In genomic region chr7:2809903-2810628, GRCh38 we compare ENCODE assay signal across 23 cellular contexts. TPM values are rescaled to one million over a fixed set of nuclear protein-coding genes. Genes with fewer than 3 reads are reported as not detected.
DNase-seq lines count a peak whose midpoint lies in the region; ATAC-seq, FAIRE-seq and TF ChIP-seq lines count a peak whose summit lies in the region.
"Had no signal": no experiment of that assay in that cellular context is flagged by ENCODE, and none has a peak within 500 bp of the region (broad histone marks: within the 10 kb centered on the region; RNA-seq: fewer than 3 reads in every experiment).

No MANE protein-coding gene starts in this region.

- H3K36me3 ChIP-seq in ACC112 (ENCODE audit: insufficient read depth, low read length) (no peaks in the 10 kb centered on the region), HepG2 (replicated peaks in 1 of 2; ENCODE audit: control insufficient read depth in 1 of 2, insufficient read depth in 2 of 2, low read length in 2 of 2) (0 out of 5 replicates have a peak, but pooled peaks cover 0 to 4% of the 10 kb centered on the region in 2 experiments)
- H3K36me3 ChIP-seq: ascending aorta, colonic mucosa had no signal

- POLR2A ChIA-PET in HepG2 (lab: Yijun Ruan, JAX), result interaction anchor here (1.3 kb wide), 1 partner anchor 8 kb away, joined by 5 read pairs; no protein-coding TSS in a partner anchor

- no peak for FAIRE-seq in HepG2 (lab: Jason Lieb, UNC)

- H3K27me3 ChIP-seq in ACC112 (ENCODE audit: insufficient read depth, low read length) (no peaks in the 10 kb centered on the region), HepG2 (ENCODE audit: control insufficient read depth in 1 of 2, insufficient read depth in 2 of 2, low read length in 2 of 2) (no peaks in the 10 kb centered on the region)
- H3K27me3 ChIP-seq: ascending aorta, colonic mucosa, foreskin keratinocyte had no signal

- no TSS peak for BruUV-seq in HepG2 (replicated peaks; lab: Mats Ljungman, UMichigan)

- H3K9me3 ChIP-seq in HepG2 (ENCODE audit: low read length), result no peaks in the 10 kb centered on the region
- H3K9me3 ChIP-seq: ascending aorta, colonic mucosa, psoas muscle had no signal

- no peak for TF ChIP-seq CTCF in HepG2 (CRISPR knock-in tag; IDR thresholded peaks at IDR 0.05)

- 97% methylated on average over 8 of the region's 8 CpGs for WGBS in HepG2 (ENCODE audit: low lambda C conversion rate)

- ATAC-seq in HepG2 (no peak), GM21576 (IDR thresholded peaks at IDR 0.05; ENCODE audit: unreplicated experiment) (no peak), HG03571 (IDR thresholded peaks at IDR 0.05; ENCODE audit: unreplicated experiment) (no peak)
- ATAC-seq: CD8-positive, alpha-beta T cell; foreskin keratinocyte; T-cell had no signal

- intact Hi-C loops in HepG2 (cut with micrococcal nuclease; ENCODE audit: unreplicated experiment), result no loop called here

- peak overlapping the region; percentile 49 for H3K27ac ChIP-seq in ACC112 (ENCODE audit: low read depth, low read length)
- no peak overlapping the region for H3K27ac ChIP-seq in HepG2 (ENCODE audit: extremely low read length, insufficient read depth, low read length)
- H3K27ac ChIP-seq: colonic mucosa, foreskin keratinocyte had no signal

- H2AFZ ChIP-seq in ACC112 (ENCODE audit: low read length, unreplicated experiment), result no peak overlapping the region
- H2AFZ ChIP-seq in HepG2 (ENCODE audit: low read length), result no peak overlapping the region

- no peak for TF ChIP-seq POLR2A in HepG2 (IDR thresholded peaks at IDR 0.05; ENCODE audit: insufficient read depth in 1 of 2, low read depth in 2 of 2, low read length in 2 of 2)

- CTCF ChIA-PET in HepG2 (lab: Yijun Ruan, JAX; ENCODE audit: low intra/inter-chr PET ratio, low total read pairs), result no interaction called here

- H3K79me2 ChIP-seq in ACC112 (ENCODE audit: control insufficient read depth, insufficient read depth, low read length, unreplicated experiment) (peaks cover 70% of the 10 kb centered on the region), HepG2 (ENCODE audit: insufficient read depth, low read length) (peaks cover 85% of the 10 kb centered on the region)

- TF ChIP-seq RAD21 in HepG2 (CRISPR knock-in tag; IDR thresholded peaks at IDR 0.05), result no peak

- TF ChIP-seq EP300 in HepG2 (IDR thresholded peaks at IDR 0.05; ENCODE audit: low read depth in 2 of 2, low read length in 2 of 2), result no peak
- no peak for TF ChIP-seq EP300 in HepG2 (CRISPR knock-in tag; IDR thresholded peaks at IDR 0.05; ENCODE audit: borderline replicate concordance)

- H3K4me3 ChIP-seq in ACC112 (ENCODE audit: low read depth, low read length) (no peak overlapping the region), HepG2 (replicated peaks in 1 of 3; ENCODE audit: insufficient read depth in 1 of 3, low read depth in 2 of 3, low read length in 3 of 3) (no peak overlapping the region)
- H3K4me3 ChIP-seq: ascending aorta, colonic mucosa, psoas muscle had no signal

- H3K9ac ChIP-seq in HepG2 (ENCODE audit: insufficient read depth, low read depth, low read length), result no peak overlapping the region

- H4K20me1 ChIP-seq in HepG2 (ENCODE audit: insufficient read depth, low read length), result no peaks in the 10 kb centered on the region

- no peak overlapping the region for H3K4me2 ChIP-seq in HepG2 (ENCODE audit: low read depth, low read length)

- in situ Hi-C loops in HepG2 (cut with HindIII; ENCODE audit: extremely low pct_ligation_motif_present, low pct_unique_long_range_greater_than_20kb), result no loop called here

- H3K4me1 ChIP-seq in ACC112 (ENCODE audit: control insufficient read depth, insufficient read depth, low read length, unreplicated experiment) (peaks cover 57% of the 10 kb centered on the region), HepG2 (ENCODE audit: insufficient read depth, low read length) (peaks cover 79% of the 10 kb centered on the region)
- H3K4me1 ChIP-seq: colonic mucosa, foreskin keratinocyte had no signal

- DNase-seq in ELR (ENCODE audit: low read depth) (peak; percentile 30), amniotic epithelial cell (ENCODE audit: low read depth) (peak; percentile 61), HepG2 (ENCODE audit: low spot score) (no peak), T-helper 2 cell (no peak), OCI-M2 (lab: John Stamatoyannopoulos, UW; ENCODE audit: unreplicated experiment) (no peak)
- DNase-seq: activated CD4-positive, alpha-beta T cell treated with anti-CD3 and anti-CD28 coated beads, Interleukin-2, amount 10 ng/mL, durations not matched to agents 7 days and 5 days; activated CD8-positive, alpha-beta memory T cell treated with anti-CD3 and anti-CD28 coated beads, Interleukin-2, amount 50 U/mL, for 48 hours; activated naive CD4-positive, alpha-beta T cell treated with anti-CD3 and anti-CD28 coated beads, Interleukin-2, amount 10 ng/mL, durations not matched to agents 7 days and 5 days; CD8-positive, alpha-beta T cell; colonic mucosa; DMS79; foreskin keratinocyte; kidney glomerular epithelial cell; NCI-H524; psoas muscle; SIG-M5; stimulated activated CD4-positive, alpha-beta T cell treated with anti-CD3 and anti-CD28 coated beads, Interleukin-4, amount 100 ng/mL, for 4 hours; substantia nigra; T-cell had no signal

TF ChIP-seq in HepG2, 621 proteins besides CTCF, POLR2A, EP300 and RAD21:
- TF ChIP-seq ZNF12 (CRISPR knock-in tag; IDR thresholded peaks at IDR 0.05) (peak; percentile 96), ZNF180 (CRISPR knock-in tag; IDR thresholded peaks at IDR 0.05; ENCODE audit: borderline replicate concordance, low read depth) (no peak)

RNA-seq across cellular contexts. Expression of gene GNA12, which starts 34.0 kb away (rescaled TPM):
- total RNA-seq in HepG2 (2016; rRNA removed; fragmentation: Illumina TruSeq; extraction: Trizol), result 16.2 and 23.3 TPM in 2 replicates
- 7.2 and 7.5 TPM in 2 replicates for total RNA-seq in HepG2 (2016; cell fraction: cytosol; rRNA removed; fragmentation: Illumina TruSeq; extraction: Trizol; ENCODE audit: low read depth)
- total RNA-seq in HepG2 (2016; cell fraction: insoluble cytoplasmic fraction; rRNA removed; fragmentation: Illumina TruSeq; extraction: Trizol), result 16.1 and 17.2 TPM in 2 replicates
- 26.9 and 27.9 TPM in 2 replicates for total RNA-seq in HepG2 (2016; cell fraction: membrane; rRNA removed; fragmentation: Illumina TruSeq; extraction: Trizol)
- 14.4 and 16.2 TPM in 2 replicates for total RNA-seq in HepG2 (2016; cell fraction: nucleus; rRNA removed; fragmentation: Illumina TruSeq; extraction: Trizol)
- 50.9 and 68.0 TPM in 2 replicates for polyA plus RNA-seq in HepG2 (2011; rRNA removed)
- polyA plus RNA-seq in HepG2 (2011; cell fraction: cytosol; rRNA removed), result 45.6 and 47.6 TPM in 2 replicates
- 34.2 and 39.3 TPM in 2 replicates for polyA plus RNA-seq in HepG2 (2011; cell fraction: nucleus; rRNA removed)
- polyA plus RNA-seq in HepG2 (2012), result 39.2 and 40.4 TPM in 2 replicates
- polyA plus RNA-seq in HepG2 (2016; cell fraction: cytosol; fragmentation: Illumina TruSeq; extraction: Trizol; ENCODE audit: low read depth), result 11.0 and 12.4 TPM in 2 replicates
- polyA plus RNA-seq in HepG2 (2016; cell fraction: insoluble cytoplasmic fraction; fragmentation: Illumina TruSeq; extraction: Trizol; ENCODE audit: low read depth), result 33.6 and 42.6 TPM in 2 replicates
- 39.2 and 40.8 TPM in 2 replicates for polyA plus RNA-seq in HepG2 (2016; cell fraction: membrane; fragmentation: Illumina TruSeq; extraction: Trizol; ENCODE audit: low read depth)
- polyA plus RNA-seq in HepG2 (2016; cell fraction: nucleus; fragmentation: Illumina TruSeq; extraction: Trizol; ENCODE audit: insufficient read depth, low read depth), result 26.9 and 29.3 TPM in 2 replicates
- polyA minus RNA-seq in HepG2 (2011; rRNA and poly(A)+ RNA removed; ENCODE audit: low replicate concordance), result 54.6 and 166 TPM in 2 replicates
- 37.4 and 48.5 TPM in 2 replicates for polyA minus RNA-seq in HepG2 (2011; cell fraction: cytosol; rRNA and poly(A)+ RNA removed)
- polyA minus RNA-seq in HepG2 (2011; cell fraction: nucleus; rRNA and poly(A)+ RNA removed), result 30.9 and 39.8 TPM in 2 replicates

Comparison
In these comparisons a context has a peak if more than half of its experiments do, and no peak if none do; other contexts are left out.
1. DNase-seq: peak in ELR (single experiment) and amniotic epithelial cell (single experiment); none in HepG2 (single experiment), T-helper 2 cell (0 of 5) and OCI-M2 (single experiment).